ENCODE assay signal across 14 cellular contexts in genomic region chr16:67923414-67924127, GRCh38. TPM values are rescaled to one million over a fixed set of nuclear protein-coding genes. Genes with fewer than 3 reads are reported as not detected.
A peak's percentile ranks its signal among the peaks of the same experiment; 100 is the strongest.
DNase-seq lines count a peak whose midpoint lies in the region; ATAC-seq and TF ChIP-seq lines count a peak whose summit lies in the region.
"Had no signal": no experiment of that assay in that cellular context is flagged by ENCODE, and none has a peak within 500 bp of the region (broad histone marks: within the 10 kb centered on the region; RNA-seq: fewer than 3 reads in every experiment).

No MANE protein-coding gene starts in this region.

- peak overlapping the region; percentile 42 to 74 (median 44) for H3K27ac Mint-ChIP-seq in CD4-positive, CD25-positive, alpha-beta regulatory T cell
- peak overlapping the region; percentile 89 for H3K27ac Mint-ChIP-seq in activated T-helper 17 cell treated with anti-CD3 and anti-CD28 coated beads, Interleukin-2, amount 50 U/mL, for 72 hours
- no peak overlapping the region for H3K27ac Mint-ChIP-seq in neural progenitor cell

- H3K27me3 Mint-ChIP-seq in CD4-positive, CD25-positive, alpha-beta regulatory T cell, result no peaks in the 10 kb centered on the region
- no peaks in the 10 kb centered on the region for H3K27me3 Mint-ChIP-seq in activated T-helper 17 cell treated with anti-CD3 and anti-CD28 coated beads, Interleukin-2, amount 50 U/mL, for 72 hours
- no peaks in the 10 kb centered on the region for H3K27me3 Mint-ChIP-seq in neural progenitor cell (ENCODE audit: insufficient read depth, low read depth)
- H3K27me3 Mint-ChIP-seq: CD8-positive, alpha-beta memory T cell had no signal

- H4K5ac ChIP-seq in IMR-90 (ENCODE audit: low read depth, low read length), result no peak overlapping the region

- H2BK20ac ChIP-seq in IMR-90 (ENCODE audit: low read depth, low read length), result no peak overlapping the region

- no peak overlapping the region for H3K9ac ChIP-seq in IMR-90 (ENCODE audit: low read depth, low read length)
- no peak overlapping the region for H3K9ac ChIP-seq in neural progenitor cell

- H3K79me1 ChIP-seq in IMR-90 (ENCODE audit: low read depth in 1 of 2, low read length in 2 of 2), result peaks cover 19 to 64% of the 10 kb centered on the region in 2 experiments

- peaks cover 0 to 18% (median 1%) of the 10 kb centered on the region in 4 donors for H3K4me1 Mint-ChIP-seq in CD4-positive, CD25-positive, alpha-beta regulatory T cell
- H3K4me1 Mint-ChIP-seq in activated T-helper 17 cell treated with anti-CD3 and anti-CD28 coated beads, Interleukin-2, amount 50 U/mL, for 72 hours, result peaks cover 9% of the 10 kb centered on the region
- H3K4me1 Mint-ChIP-seq in neural progenitor cell, result no peaks in the 10 kb centered on the region

- no peak overlapping the region for H2BK120ac ChIP-seq in IMR-90 (ENCODE audit: low read depth, low read length)

- H2BK5ac ChIP-seq in IMR-90 (ENCODE audit: low read depth, low read length, poor library complexity, severe bottlenecking), result no peak overlapping the region

- H4K91ac ChIP-seq in IMR-90 (ENCODE audit: insufficient read depth, low read depth, low read length), result no peak overlapping the region

- no peak for TF ChIP-seq CTCF in IMR-90 (conservative IDR thresholded peaks at IDR 0.05; ENCODE audit: low read depth, low read length)
- TF ChIP-seq CTCF in lung (IDR thresholded peaks at IDR 0.05; ENCODE audit: control extremely low read depth, extremely low read depth), result no peak
- TF ChIP-seq CTCF in neural progenitor cell (IDR thresholded peaks at IDR 0.05), result no peak

- no peaks in the 10 kb centered on the region for H3K9me3 ChIP-seq in CD4-positive, CD25-positive, alpha-beta regulatory T cell (ENCODE audit: control insufficient read depth in 2 of 2, low read length in 2 of 2)
- no peaks in the 10 kb centered on the region for H3K9me3 ChIP-seq in IMR-90 (ENCODE audit: control insufficient read depth, insufficient read depth, low read length)
- no peaks in the 10 kb centered on the region for H3K9me3 ChIP-seq in lung (ENCODE audit: control insufficient read depth in 2 of 2, insufficient read depth in 1 of 2, low read length in 1 of 2)
- H3K9me3 ChIP-seq in neural progenitor cell (ENCODE audit: low read depth), result no peaks in the 10 kb centered on the region
- H3K9me3 ChIP-seq: right lobe of liver, thoracic aorta had no signal

- TF ChIP-seq RAD21 in IMR-90 (IDR thresholded peaks at IDR 0.05; ENCODE audit: low read length), result no peak

- H3K56ac ChIP-seq in IMR-90 (ENCODE audit: extremely low read depth, insufficient read depth, low read length), result no peak overlapping the region

- H2AK5ac ChIP-seq in IMR-90 (ENCODE audit: low read depth, low read length), result no peak overlapping the region

- in situ Hi-C loops in IMR-90 (cut with MboI; ENCODE audit: low sequenced_read_pairs), result no loop called here

- intact Hi-C loops in IMR-90 (cut with micrococcal nuclease), result no loop called here

- H3F3A ChIP-seq in neural progenitor cell (ENCODE audit: low read depth), result no peaks in the 10 kb centered on the region

- H3K4me1 ChIP-seq in CD4-positive, CD25-positive, alpha-beta regulatory T cell (ENCODE audit: control insufficient read depth, insufficient read depth, low read length, poor library complexity, severe bottlenecking), result peaks cover 4% of the 10 kb centered on the region
- no peaks in the 10 kb centered on the region for H3K4me1 ChIP-seq in IMR-90 (ENCODE audit: control insufficient read depth, insufficient read depth, low read length)
- peaks cover 0 to 15% of the 10 kb centered on the region in 2 donors for H3K4me1 ChIP-seq in lung (ENCODE audit: control insufficient read depth in 2 of 2, insufficient read depth in 2 of 2, low read length in 2 of 2)
- H3K4me1 ChIP-seq in neural progenitor cell, result no peaks in the 10 kb centered on the region
- H3K4me1 ChIP-seq: right lobe of liver had no signal

- peaks cover 25% of the 10 kb centered on the region for H3K36me3 ChIP-seq in CD4-positive, CD25-positive, alpha-beta regulatory T cell (ENCODE audit: control insufficient read depth, insufficient read depth, low read length)
- H3K36me3 ChIP-seq in IMR-90 (ENCODE audit: control insufficient read depth, insufficient read depth, low read length) (peaks cover 23% of the 10 kb centered on the region), lung (ENCODE audit: control insufficient read depth in 2 of 2, insufficient read depth in 2 of 2, low read length in 2 of 2) (peaks cover 0 to 20% of the 10 kb centered on the region in 2 donors), neural progenitor cell (no peaks in the 10 kb centered on the region)

- no peak overlapping the region for H4K8ac ChIP-seq in IMR-90 (ENCODE audit: low read depth in 2 of 2, low read length in 2 of 2)

- H4K20me1 ChIP-seq in IMR-90 (ENCODE audit: insufficient read depth, low read length), result peaks cover 67% of the 10 kb centered on the region
- H4K20me1 ChIP-seq in neural progenitor cell (ENCODE audit: low read depth), result peaks cover 77% of the 10 kb centered on the region

- 100% methylated on average over 1 of the region's 10 CpGs; no CpG with 5 or more reads in 1 of the 2 experiments for WGBS in IMR-90 (ENCODE audit: extremely low coverage in 2 of 2, insufficient read length in 1 of 2), 2 experiments
- WGBS in lung, 2 donors, result 74 to 83% methylated on average over 10 of the region's 10 CpGs

- dilution Hi-C loops in IMR-90 (cut with HindIII; ENCODE audit: low sequenced_read_pairs, unreplicated experiment), result no loop called here

- no peaks in the 10 kb centered on the region for H3K79me2 ChIP-seq in neural progenitor cell (ENCODE audit: low read depth)

- no peaks in the 10 kb centered on the region for H3K27me3 ChIP-seq in CD4-positive, CD25-positive, alpha-beta regulatory T cell (ENCODE audit: control insufficient read depth, insufficient read depth, low read length)
- H3K27me3 ChIP-seq in IMR-90 (ENCODE audit: control insufficient read depth, insufficient read depth, low read length), result no peaks in the 10 kb centered on the region
- no peaks in the 10 kb centered on the region for H3K27me3 ChIP-seq in lung (ENCODE audit: control insufficient read depth, insufficient read depth)
- no peaks in the 10 kb centered on the region for H3K27me3 ChIP-seq in neural progenitor cell
- H3K27me3 ChIP-seq: right lobe of liver had no signal

- H3K27ac ChIP-seq in CD4-positive, CD25-positive, alpha-beta regulatory T cell (ENCODE audit: insufficient read depth, low read length, poor library complexity, severe bottlenecking), result no peak overlapping the region
- no peak overlapping the region for H3K27ac ChIP-seq in IMR-90 (ENCODE audit: insufficient read depth, low read length)
- H3K27ac ChIP-seq in lung (ENCODE audit: low read depth in 1 of 2, low read length in 1 of 2), result peak overlapping the region; percentile 23 to 46
- no peak overlapping the region for H3K27ac ChIP-seq in neural progenitor cell
- H3K27ac ChIP-seq: right lobe of liver, thoracic aorta, WERI-Rb-1 had no signal

- peaks cover 10% of the 10 kb centered on the region for H3K9me1 ChIP-seq in IMR-90 (ENCODE audit: insufficient read depth, low read length)

- no peak for ATAC-seq in CD4-positive, CD25-positive, alpha-beta regulatory T cell (ENCODE audit: low read depth in 2 of 2)
- no peak for ATAC-seq in IMR-90 (ENCODE audit: low read depth)
- no peak for ATAC-seq in activated T-helper 17 cell treated with anti-CD3 and anti-CD28 coated beads, Interleukin-2, amount 50 U/mL, for 72 hours (replicated peaks)
- ATAC-seq in lung (ENCODE audit: insufficient read depth, low FRiP score), result no peak
- no peak for ATAC-seq in HG03342 (IDR thresholded peaks at IDR 0.05; ENCODE audit: unreplicated experiment)
- no peak for ATAC-seq in GM21576 (IDR thresholded peaks at IDR 0.05; ENCODE audit: unreplicated experiment)

- no peaks in the 10 kb centered on the region for H3K9me3 Mint-ChIP-seq in CD4-positive, CD25-positive, alpha-beta regulatory T cell
- no peaks in the 10 kb centered on the region for H3K9me3 Mint-ChIP-seq in activated T-helper 17 cell treated with anti-CD3 and anti-CD28 coated beads, Interleukin-2, amount 50 U/mL, for 72 hours
- H3K9me3 Mint-ChIP-seq in neural progenitor cell, result no peaks in the 10 kb centered on the region
- H3K9me3 Mint-ChIP-seq: CD8-positive, alpha-beta memory T cell had no signal

- no peak overlapping the region for H3K18ac ChIP-seq in IMR-90 (ENCODE audit: low read depth, low read length)

- TF ChIP-seq POLR2A in IMR-90 (IDR thresholded peaks at IDR 0.05; ENCODE audit: low read depth, low read length), result no peak

- DNase-seq in CD4-positive, CD25-positive, alpha-beta regulatory T cell, result no peak
- DNase-seq in IMR-90 (no peak), lung (ENCODE audit: low spot score) (no peak), NCI-H446 treated with DMSO at 0.1 percent for 48 hours (lab: John Stamatoyannopoulos, UW) (no peak), neural progenitor cell (ENCODE audit: low spot score) (no peak)
- DNase-seq: CD8-positive, alpha-beta memory T cell; NCI-H82; right lobe of liver; WERI-Rb-1 had no signal

- H2BK15ac ChIP-seq in IMR-90 (ENCODE audit: low read depth, low read length), result no peak overlapping the region

- peak overlapping the region; percentile 28 for H2AK9ac ChIP-seq in IMR-90 (replicated peaks; ENCODE audit: low read depth, low read length, poor library complexity)

- BruUV-seq in IMR-90 (replicated peaks; lab: Mats Ljungman, UMichigan), result no TSS peak

- no peak overlapping the region for H3K4me3 Mint-ChIP-seq in CD4-positive, CD25-positive, alpha-beta regulatory T cell
- H3K4me3 Mint-ChIP-seq in activated T-helper 17 cell treated with anti-CD3 and anti-CD28 coated beads, Interleukin-2, amount 50 U/mL, for 72 hours, result no peak overlapping the region
- H3K4me3 Mint-ChIP-seq in neural progenitor cell, result no peak overlapping the region
- H3K4me3 Mint-ChIP-seq: CD8-positive, alpha-beta memory T cell had no signal

- no peak overlapping the region for H3K23ac ChIP-seq in IMR-90 (ENCODE audit: low read depth, low read length)

- no peak overlapping the region for H3K4me3 ChIP-seq in CD4-positive, CD25-positive, alpha-beta regulatory T cell (ENCODE audit: low read depth, low read length)
- H3K4me3 ChIP-seq in IMR-90 (ENCODE audit: insufficient read depth, low read depth, low read length), result no peak overlapping the region
- H3K4me3 ChIP-seq in lung, result no peak overlapping the region
- no peak overlapping the region for H3K4me3 ChIP-seq in neural progenitor cell
- H3K4me3 ChIP-seq: right lobe of liver, thoracic aorta had no signal

- H2AFZ ChIP-seq in IMR-90 (replicated peaks; ENCODE audit: low read length, poor library complexity) (peak overlapping the region; percentile 24), neural progenitor cell (replicated peaks) (no peak overlapping the region)

- POLR2A ChIA-PET in IMR-90 (lab: Charles Lee; ENCODE audit: unreplicated experiment), result no interaction called here

- no peak overlapping the region for H3K4ac ChIP-seq in IMR-90 (ENCODE audit: low read depth, low read length)

- H3K4me2 ChIP-seq in IMR-90 (ENCODE audit: low read depth, low read length) (no peak overlapping the region), neural progenitor cell (no peak overlapping the region)

- H3K14ac ChIP-seq in IMR-90 (replicated peaks; ENCODE audit: low read depth, low read length), result no peak overlapping the region

- no peaks in the 10 kb centered on the region for H3K36me3 Mint-ChIP-seq in CD4-positive, CD25-positive, alpha-beta regulatory T cell
- H3K36me3 Mint-ChIP-seq in activated T-helper 17 cell treated with anti-CD3 and anti-CD28 coated beads, Interleukin-2, amount 50 U/mL, for 72 hours (ENCODE audit: low read depth), result peaks cover 9% of the 10 kb centered on the region
- H3K36me3 Mint-ChIP-seq in neural progenitor cell, result peaks cover 4% of the 10 kb centered on the region

- CTCF ChIA-PET in IMR-90 (lab: Yijun Ruan, JAX), result no interaction called here

RNA-seq across cellular contexts. Expression of gene CTRL, which starts 8.1 kb away (rescaled TPM):
- 8.0 TPM for total RNA-seq in CD4-positive, CD25-positive, alpha-beta regulatory T cell
- polyA plus RNA-seq in CD4-positive, CD25-positive, alpha-beta regulatory T cell, result 1 to 10 TPM in 2 of 4 donors, under 1 TPM in 2; 0.21 to 2.9 (median 1.1) TPM
- total RNA-seq in IMR-90 (2012; rRNA removed), result 0.18 and 0.28 TPM in 2 replicates
- polyA plus RNA-seq in IMR-90 (2012; rRNA removed), result 0.89 and 1.1 TPM in 2 replicates
- 0.49 and 1.1 TPM in 2 replicates for polyA plus RNA-seq in IMR-90 (2012; cell fraction: cytosol; rRNA removed)
- polyA plus RNA-seq in IMR-90 (2012; cell fraction: nucleus; rRNA removed; ENCODE audit: low replicate concordance), result 5.0 and 13.4 TPM in 2 replicates
- 1 to 10 TPM; 4.0 to 6.1 TPM for total RNA-seq in activated T-helper 17 cell treated with anti-CD3 and anti-CD28 coated beads, Interleukin-2, amount 50 U/mL, for 72 hours
- 1 to 10 TPM in 1 of 2 donors, not detected in 1; 2.0 TPM for total RNA-seq in lung
- polyA plus RNA-seq in lung, result 1 to 10 TPM; 1.0 to 2.5 TPM
- total RNA-seq in neural progenitor cell (ENCODE audit: low replicate concordance), result 0.40 and 0.45 TPM in 2 replicates

RNA-seq across cellular contexts. Expression of gene PSMB10, which starts 13.1 kb away (rescaled TPM):
- 136 TPM for total RNA-seq in CD4-positive, CD25-positive, alpha-beta regulatory T cell
- 100 to 1,000 TPM; 478 to 673 (median 596) TPM for polyA plus RNA-seq in CD4-positive, CD25-positive, alpha-beta regulatory T cell
- total RNA-seq in IMR-90 (2012; rRNA removed) (25.6 and 28.7 TPM in 2 replicates), lung (10 to 100 TPM; 36.6 to 94.9 TPM), neural progenitor cell (ENCODE audit: low replicate concordance) (1.2 and 4.4 TPM in 2 replicates)
- polyA plus RNA-seq in IMR-90 (2012; rRNA removed) (36.7 and 50.5 TPM in 2 replicates), lung (100 to 1,000 TPM; 129 to 186 TPM)
- polyA plus RNA-seq in IMR-90 (2012; cell fraction: cytosol; rRNA removed), result 69.8 and 71.1 TPM in 2 replicates
- 27.2 and 55.0 TPM in 2 replicates for polyA plus RNA-seq in IMR-90 (2012; cell fraction: nucleus; rRNA removed; ENCODE audit: low replicate concordance)
- total RNA-seq in activated T-helper 17 cell treated with anti-CD3 and anti-CD28 coated beads, Interleukin-2, amount 50 U/mL, for 72 hours, result 100 to 1,000 TPM; 201 to 217 TPM

RNA-seq across cellular contexts. Expression of gene LCAT, which starts 20.3 kb away (rescaled TPM):
- total RNA-seq in CD4-positive, CD25-positive, alpha-beta regulatory T cell, result 11.0 TPM
- under 1 TPM; 0.25 to 0.77 (median 0.59) TPM for polyA plus RNA-seq in CD4-positive, CD25-positive, alpha-beta regulatory T cell
- total RNA-seq in IMR-90 (2012; rRNA removed) (1.4 and 1.7 TPM in 2 replicates), lung (10 to 100 TPM in 1 of 2 donors, 1 to 10 TPM in 1; 8.4 to 43.9 TPM), neural progenitor cell (ENCODE audit: low replicate concordance) (1.5 and 4.9 TPM in 2 replicates)
- polyA plus RNA-seq in IMR-90 (2012; rRNA removed) (18.8 and 22.5 TPM in 2 replicates), lung (10 to 100 TPM; 11.8 to 32.1 TPM)
- 6.5 and 10.4 TPM in 2 replicates for polyA plus RNA-seq in IMR-90 (2012; cell fraction: cytosol; rRNA removed)
- polyA plus RNA-seq in IMR-90 (2012; cell fraction: nucleus; rRNA removed; ENCODE audit: low replicate concordance), result 143 and 421 TPM in 2 replicates
- 10 to 100 TPM; 15.0 to 19.1 TPM for total RNA-seq in activated T-helper 17 cell treated with anti-CD3 and anti-CD28 coated beads, Interleukin-2, amount 50 U/mL, for 72 hours

RNA-seq across cellular contexts. Expression of gene PSKH1, which starts 30.5 kb away (rescaled TPM):
- total RNA-seq in CD4-positive, CD25-positive, alpha-beta regulatory T cell, result 14.3 TPM
- polyA plus RNA-seq in CD4-positive, CD25-positive, alpha-beta regulatory T cell, result 10 to 100 TPM; 16.1 to 25.3 (median 23.3) TPM
- total RNA-seq in IMR-90 (2012; rRNA removed), result 10.3 and 11.5 TPM in 2 replicates
- 26.5 and 26.7 TPM in 2 replicates for polyA plus RNA-seq in IMR-90 (2012; rRNA removed)
- polyA plus RNA-seq in IMR-90 (2012; cell fraction: cytosol; rRNA removed), result 14.3 and 32.1 TPM in 2 replicates
- polyA plus RNA-seq in IMR-90 (2012; cell fraction: nucleus; rRNA removed; ENCODE audit: low replicate concordance), result 18.0 and 37.0 TPM in 2 replicates
- total RNA-seq in activated T-helper 17 cell treated with anti-CD3 and anti-CD28 coated beads, Interleukin-2, amount 50 U/mL, for 72 hours, result 10 to 100 TPM in 1 of 2 donors, 1 to 10 TPM in 1; 7.5 to 11.8 TPM
- total RNA-seq in lung, result 10 to 100 TPM; 11.8 to 32.9 TPM
- polyA plus RNA-seq in lung, result 10 to 100 TPM; 17.9 to 24.5 TPM
- total RNA-seq in neural progenitor cell (ENCODE audit: low replicate concordance), result 13.1 and 30.4 TPM in 2 replicates

RNA-seq across cellular contexts. Expression of gene NRN1L, which starts 38.9 kb away (rescaled TPM):
- 2.7 TPM for total RNA-seq in CD4-positive, CD25-positive, alpha-beta regulatory T cell
- polyA plus RNA-seq in CD4-positive, CD25-positive, alpha-beta regulatory T cell, result under 1 TPM in 2 of 4 donors, not detected in 2; 0.37 to 0.65 TPM
- total RNA-seq in IMR-90 (2012; rRNA removed), result not detected in 2 replicates
- 0.27 and 0.32 TPM in 2 replicates for polyA plus RNA-seq in IMR-90 (2012; rRNA removed)
- polyA plus RNA-seq in IMR-90 (2012; cell fraction: cytosol; rRNA removed), result 0.09 and 0.14 TPM in 2 replicates
- polyA plus RNA-seq in IMR-90 (2012; cell fraction: nucleus; rRNA removed; ENCODE audit: low replicate concordance), result 3.2 and 5.5 TPM in 2 replicates
- 1 to 10 TPM in 1 of 2 donors, not detected in 1; 1.2 TPM for total RNA-seq in activated T-helper 17 cell treated with anti-CD3 and anti-CD28 coated beads, Interleukin-2, amount 50 U/mL, for 72 hours
- total RNA-seq in lung, result 1 to 10 TPM; 2.1 to 5.8 TPM
- 1 to 10 TPM; 1.1 to 5.0 TPM for polyA plus RNA-seq in lung
- 0.54 and 2.0 TPM in 2 replicates for total RNA-seq in neural progenitor cell (ENCODE audit: low replicate concordance)
- total RNA-seq: SK-MEL-5, thoracic aorta had no signal

Comparison
In these comparisons a context has a peak if more than half of its experiments do, and no peak if none do; other contexts are left out.
1. H3K27ac ChIP-seq: peak in lung (2 of 2); none in CD4-positive, CD25-positive, alpha-beta regulatory T cell (single experiment), IMR-90 (single experiment) and neural progenitor cell (single experiment).